In the genomic region with DNA sequence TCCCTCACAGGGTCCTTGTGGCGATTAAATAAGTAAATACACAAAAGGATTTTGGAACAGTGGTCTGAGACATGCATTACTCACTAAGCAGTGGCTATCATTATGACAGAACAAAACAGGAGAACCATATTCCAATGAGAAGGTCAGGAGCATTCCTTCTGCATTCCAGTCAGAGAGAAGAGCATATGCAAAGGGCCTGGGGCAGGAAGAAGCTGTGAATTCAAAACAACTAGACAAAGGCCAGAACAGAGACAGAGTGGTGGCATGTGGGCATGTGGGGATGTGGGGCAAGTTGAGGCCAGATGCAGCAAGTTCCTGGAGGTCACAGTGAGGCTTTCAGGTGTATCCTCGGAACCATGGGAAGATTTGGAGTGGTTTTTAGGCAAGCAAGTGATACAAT, we compare ENCODE assay signal across 27 cellular contexts.
"Had no signal": no experiment of that assay in that cellular context is flagged by ENCODE, and none has a peak within 500 bp of the region (broad histone marks: within the 10 kb centered on the region; RNA-seq: fewer than 3 reads in every experiment).

No MANE protein-coding gene starts in this region.

- ATAC-seq: activated CD8-positive, alpha-beta T cell treated with anti-CD3 and anti-CD28 coated beads for 36 hours; activated T-cell treated with anti-CD3 and anti-CD28 coated beads, Interleukin-2, amount 50 U/mL, for 72 hours; gastrocnemius medialis; right lobe of liver; stimulated activated naive CD8-positive, alpha-beta T cell treated with anti-CD3 and anti-CD28 coated beads, Interleukin-15, Interleukin-2, amounts not matched to agents 100 U/mL and 50 U/mL, for 24 hours; T-helper 17 cell had no signal

- H3K4me3 ChIP-seq: esophagus squamous epithelium, gastrocnemius medialis, left ventricle myocardium inferior, lung, right lobe of liver, skin epidermis, testis, transverse colon had no signal

- H3K4me3 Mint-ChIP-seq: activated CD8-positive, alpha-beta T cell treated with anti-CD3 and anti-CD28 coated beads for 36 hours; activated naive CD8-positive, alpha-beta T cell; activated T-cell treated with anti-CD3 and anti-CD28 coated beads, Interleukin-2, amount 50 U/mL, for 72 hours; central memory CD8-positive, alpha-beta T cell; mesothelial cell of epicardium; naive B cell; T-helper 17 cell had no signal

- H3K27ac Mint-ChIP-seq: activated CD8-positive, alpha-beta T cell treated with anti-CD3 and anti-CD28 coated beads for 36 hours; activated naive CD8-positive, alpha-beta T cell; activated T-cell treated with anti-CD3 and anti-CD28 coated beads, Interleukin-2, amount 50 U/mL, for 72 hours; mesothelial cell of epicardium; T-helper 17 cell had no signal

- H3K4me1 ChIP-seq: esophagus squamous epithelium, gastrocnemius medialis, left ventricle myocardium inferior, right lobe of liver, testis, transverse colon had no signal

- H3K27me3 ChIP-seq: right lobe of liver, testis had no signal

- H3K9me3 ChIP-seq: esophagus squamous epithelium, gastrocnemius medialis, right lobe of liver, testis, transverse colon had no signal

- DNase-seq: activated CD4-positive, alpha-beta T cell treated with anti-CD3 and anti-CD28 coated beads, Interleukin-2, amount 50 U/mL, for 1 hour; activated CD8-positive, alpha-beta T cell treated with anti-CD3 and anti-CD28 coated beads for 36 hours; activated naive CD4-positive, alpha-beta T cell treated with Interleukin-2 at 50 U/mL for 16 hours; activated T-cell treated with anti-CD3 and anti-CD28 coated beads, Interleukin-2, amount 50 U/mL, for 72 hours; anterior cingulate cortex; dermis blood vessel endothelial cell; effector CD4-positive, alpha-beta T cell; esophagus squamous epithelium; gastrocnemius medialis; glutamatergic neuron; islet precursor cell; left ventricle myocardium inferior; naive B cell; right lobe of liver; stimulated activated CD4-positive, alpha-beta T cell treated with anti-CD3 and anti-CD28 coated beads, Interleukin-12 subunit alpha, Interleukin-12 subunit beta, amount 100 ng/mL, for 4 hours; stimulated activated CD4-positive, alpha-beta T cell treated with anti-CD3 and anti-CD28 coated beads, Interleukin-4, amount 100 ng/mL, for 1 hour; stimulated activated naive CD8-positive, alpha-beta T cell treated with anti-CD3 and anti-CD28 coated beads, Interleukin-15, Interleukin-2, amounts not matched to agents 100 U/mL and 50 U/mL, for 24 hours; T-helper 17 cell; T1000; testis; transverse colon had no signal

- H3K36me3 ChIP-seq: esophagus squamous epithelium, gastrocnemius medialis, left ventricle myocardium inferior, right lobe of liver, transverse colon had no signal

- H3K36me3 Mint-ChIP-seq: activated naive CD8-positive, alpha-beta T cell; mesothelial cell of epicardium had no signal

- H3K4me1 Mint-ChIP-seq: central memory CD8-positive, alpha-beta T cell; mesothelial cell of epicardium; T-helper 17 cell had no signal

- H3K27ac ChIP-seq: epithelial cell of prostate, esophagus squamous epithelium, gastrocnemius medialis, left ventricle myocardium inferior, right lobe of liver, skin epidermis, testis, transverse colon had no signal

- H3K9me3 Mint-ChIP-seq: activated CD8-positive, alpha-beta T cell treated with anti-CD3 and anti-CD28 coated beads for 36 hours; central memory CD8-positive, alpha-beta T cell had no signal
